ENCODE assay signal across 22 cellular contexts in genomic region chr6:159718634-159719033, GRCh38.
"Had no signal": no experiment of that assay in that cellular context is flagged by ENCODE, and none has a peak within 500 bp of the region (broad histone marks: within the 10 kb centered on the region; RNA-seq: fewer than 3 reads in every experiment).

No MANE protein-coding gene starts in this region.

- H3K4me1 Mint-ChIP-seq: nephron had no signal

- H3K9me3 Mint-ChIP-seq: activated naive CD4-positive, alpha-beta T cell treated with anti-CD3 and anti-CD28 coated beads for 36 hours; nephron; stimulated activated naive CD8-positive, alpha-beta T cell treated with anti-CD3 and anti-CD28 coated beads, Interleukin-15, Interleukin-2, amounts not matched to agents 100 ng/mL and 50 ng/mL, for 24 hours had no signal

- H3K27ac ChIP-seq: parathyroid adenoma, thyroid gland had no signal

- H3K27me3 ChIP-seq: gastroesophageal sphincter, right lobe of liver, thyroid gland had no signal

- H2AFZ ChIP-seq: parathyroid adenoma had no signal

- H3K27ac Mint-ChIP-seq: activated naive CD4-positive, alpha-beta T cell treated with anti-CD3 and anti-CD28 coated beads for 36 hours; activated naive CD8-positive, alpha-beta T cell treated with anti-CD3 and anti-CD28 coated beads, Interleukin-2, amount 10 ng/mL, durations not matched to agents 7 days and 5 days; activated T-cell treated with anti-CD3 and anti-CD28 coated beads, Interleukin-2, amount 50 U/mL, for 24 hours; nephron; stimulated activated naive CD8-positive, alpha-beta T cell treated with anti-CD3 and anti-CD28 coated beads, Interleukin-15, Interleukin-2, amounts not matched to agents 100 ng/mL and 50 ng/mL, for 24 hours; T-helper 2 cell treated with Interferon-gamma antibody and Interleukin-4, amounts not matched to agents 5 μg/mL and 100 μg/mL, for 36 hours had no signal

- ATAC-seq: gastroesophageal sphincter, left ventricle myocardium superior had no signal

- H3K4me1 ChIP-seq: parathyroid adenoma had no signal

- DNase-seq: activated CD4-positive, alpha-beta T cell treated with anti-CD3 and anti-CD28 coated beads, Interleukin-2, amount 50 U/mL, for 4 hours; activated CD8-positive, alpha-beta memory T cell treated with anti-CD3 and anti-CD28 coated beads for 24 hours; activated CD8-positive, alpha-beta memory T cell treated with anti-CD3 and anti-CD28 coated beads, Interleukin-2, amount 50 U/mL, for 4 hours; activated naive CD4-positive, alpha-beta T cell treated with anti-CD3 and anti-CD28 coated beads for 36 hours; activated naive CD8-positive, alpha-beta T cell treated with anti-CD3 and anti-CD28 coated beads, Interleukin-2, amount 10 ng/mL, durations not matched to agents 7 days and 5 days; activated T-cell treated with anti-CD3 and anti-CD28 coated beads, Interleukin-2, amount 50 U/mL, for 24 hours; amniotic stem cell; cortex of kidney; erythroblast; head of caudate nucleus; hypothalamus; left ventricle myocardium superior; right lobe of liver; stimulated activated CD4-positive, alpha-beta T cell treated with anti-CD3 and anti-CD28 coated beads, Interleukin-1b, Interleukin-23, amount 100 ng/mL, for 48 hours; substantia nigra; thyroid gland had no signal

- H3K27me3 Mint-ChIP-seq: activated naive CD8-positive, alpha-beta T cell treated with anti-CD3 and anti-CD28 coated beads, Interleukin-2, amount 10 ng/mL, durations not matched to agents 7 days and 5 days; activated T-cell treated with anti-CD3 and anti-CD28 coated beads, Interleukin-2, amount 50 U/mL, for 24 hours; stimulated activated naive CD8-positive, alpha-beta T cell treated with anti-CD3 and anti-CD28 coated beads, Interleukin-15, Interleukin-2, amounts not matched to agents 100 ng/mL and 50 ng/mL, for 24 hours had no signal

- H3K9ac ChIP-seq: parathyroid adenoma had no signal

- H3K36me3 ChIP-seq: gastroesophageal sphincter, right lobe of liver, thyroid gland had no signal

- H3K4me3 Mint-ChIP-seq: activated naive CD4-positive, alpha-beta T cell treated with anti-CD3 and anti-CD28 coated beads for 36 hours; activated naive CD8-positive, alpha-beta T cell treated with anti-CD3 and anti-CD28 coated beads, Interleukin-2, amount 10 ng/mL, durations not matched to agents 7 days and 5 days; activated T-cell treated with anti-CD3 and anti-CD28 coated beads, Interleukin-2, amount 50 U/mL, for 24 hours; nephron; stimulated activated naive CD8-positive, alpha-beta T cell treated with anti-CD3 and anti-CD28 coated beads, Interleukin-15, Interleukin-2, amounts not matched to agents 100 ng/mL and 50 ng/mL, for 24 hours; T-helper 2 cell treated with Interferon-gamma antibody and Interleukin-4, amounts not matched to agents 5 μg/mL and 100 μg/mL, for 36 hours had no signal

- H3K4me3 ChIP-seq: gastroesophageal sphincter, right lobe of liver, skin epidermis, thyroid gland had no signal

- H3K9me3 ChIP-seq: gastroesophageal sphincter, right lobe of liver, thyroid gland had no signal
